Comparison of ENCODE assay signal across 8 cellular contexts in the genomic region with DNA sequence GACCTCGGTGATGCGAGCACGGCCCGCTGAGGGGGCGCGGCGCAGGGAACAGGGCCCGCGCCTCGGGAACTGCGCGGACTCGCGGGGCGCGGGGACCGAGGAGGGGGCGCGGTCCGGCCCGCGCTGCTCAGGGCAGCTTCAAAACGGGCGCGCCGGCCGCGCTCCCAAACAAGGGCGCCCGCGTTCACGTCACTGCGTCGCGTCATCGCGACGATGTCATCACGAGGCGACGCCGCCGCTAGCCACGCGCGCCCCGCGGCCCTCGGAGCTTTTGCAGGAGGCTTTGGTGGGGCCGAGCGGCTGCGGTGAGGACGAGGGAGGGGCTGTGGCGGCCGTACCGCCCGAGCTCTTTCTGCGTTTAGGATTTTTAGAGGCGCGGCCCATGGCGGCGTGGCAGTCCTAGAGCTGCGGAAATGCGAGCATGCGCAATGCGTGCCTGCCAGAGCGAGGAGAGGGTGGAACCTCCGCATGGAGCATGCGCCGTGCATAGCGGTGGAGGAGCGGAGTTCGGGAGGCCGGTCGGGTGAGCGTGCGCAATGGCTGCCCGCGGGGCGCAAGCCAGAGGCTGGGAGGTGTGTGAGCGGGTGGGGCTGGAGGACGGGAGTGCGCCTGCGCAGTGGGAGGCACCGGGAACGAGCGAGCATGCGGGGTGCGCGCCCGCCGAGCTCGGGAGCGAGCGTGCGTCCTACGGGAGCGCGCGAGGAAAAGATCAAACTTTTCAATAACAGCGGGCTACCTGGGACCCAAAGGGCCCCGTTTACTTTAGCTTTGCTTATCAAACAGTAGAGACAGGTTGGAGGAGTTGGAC. TPM values are rescaled to one million over a fixed set of nuclear protein-coding genes. Genes with fewer than 3 reads are reported as not detected.
A peak's percentile ranks its signal among the peaks of the same experiment; 100 is the strongest.
DNase-seq lines count a peak whose midpoint lies in the region; ATAC-seq, FAIRE-seq and TF ChIP-seq lines count a peak whose summit lies in the region.

A gene with protein sequence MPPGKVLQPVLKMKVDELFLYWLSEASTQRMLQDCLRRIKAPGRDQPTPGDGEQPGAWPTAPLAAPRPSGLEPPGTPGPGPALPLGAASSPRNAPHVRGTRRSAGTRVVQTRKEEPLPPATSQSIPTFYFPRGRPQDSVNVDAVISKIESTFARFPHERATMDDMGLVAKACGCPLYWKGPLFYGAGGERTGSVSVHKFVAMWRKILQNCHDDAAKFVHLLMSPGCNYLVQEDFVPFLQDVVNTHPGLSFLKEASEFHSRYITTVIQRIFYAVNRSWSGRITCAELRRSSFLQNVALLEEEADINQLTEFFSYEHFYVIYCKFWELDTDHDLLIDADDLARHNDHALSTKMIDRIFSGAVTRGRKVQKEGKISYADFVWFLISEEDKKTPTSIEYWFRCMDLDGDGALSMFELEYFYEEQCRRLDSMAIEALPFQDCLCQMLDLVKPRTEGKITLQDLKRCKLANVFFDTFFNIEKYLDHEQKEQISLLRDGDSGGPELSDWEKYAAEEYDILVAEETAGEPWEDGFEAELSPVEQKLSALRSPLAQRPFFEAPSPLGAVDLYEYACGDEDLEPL (minus strand): TSS at position 140 of the 808 bp plus-strand sequence. CDS start 216 bp downstream, outside the sequence.

- FAIRE-seq in small intestine (lab: Jason Lieb, UNC): no peak

- H3K27me3 ChIP-seq in body of pancreas (no peaks in the 10 kb centered on the region), iPS-15b (ENCODE audit: control insufficient read depth, insufficient read depth, low read length) (no peaks in the 10 kb centered on the region), small intestine (ENCODE audit: control insufficient read depth in 2 of 2, insufficient read depth in 2 of 2, low read length in 2 of 2) (no peaks in the 10 kb centered on the region)

- DNase-seq in body of pancreas: peak; percentile 99 to 100 (median 99)
- peak; percentile 99 for DNase-seq in small intestine
- DNase-seq in NCI-H128 (lab: John Stamatoyannopoulos, UW; ENCODE audit: unreplicated experiment): no peak
- DNase-seq in NCI-H69 (lab: John Stamatoyannopoulos, UW): no peak

- H3K9ac ChIP-seq in iPS-15b (ENCODE audit: low read depth, low read length): peak within 1 kb of the TSS; percentile 99

- peak; percentile 20 to 86 (median 77) for TF ChIP-seq POLR2A in body of pancreas (IDR thresholded peaks at IDR 0.05)

- H3K36me3 ChIP-seq in body of pancreas (replicated peaks in 1 of 2; ENCODE audit: insufficient read depth in 1 of 2, low read depth in 2 of 2) (no peaks in the 10 kb centered on the region), iPS-15b (ENCODE audit: control insufficient read depth, insufficient read depth, low read length) (no peaks in the 10 kb centered on the region), small intestine (ENCODE audit: control insufficient read depth in 2 of 2, insufficient read depth in 2 of 2, low read length in 2 of 2) (no peaks in the 10 kb centered on the region)

- peak; percentile 95 for ATAC-seq in GM18511 (IDR thresholded peaks at IDR 0.05; ENCODE audit: unreplicated experiment)
- peak; percentile 93 for ATAC-seq in HG02981 (IDR thresholded peaks at IDR 0.05; ENCODE audit: unreplicated experiment)
- ATAC-seq in SK-N-SH treated with all-trans-retinoic acid at 6 μM for 48 hours: peak; percentile 98
- peak; percentile 100 for ATAC-seq in body of pancreas

- WGBS in body of pancreas, 2 donors: 0 to 8% methylated on average over 2 to 88 of the region's 102 CpGs
- WGBS in small intestine, 3 donors: 0% methylated on average over 93 to 102 of the region's 102 CpGs

- TF ChIP-seq CTCF in body of pancreas (IDR thresholded peaks at IDR 0.05): peak in 4 of 7 experiments; percentile 15 to 35 (median 30)

- peak within 1 kb of the TSS; percentile 96 to 100 (median 98) for H3K27ac ChIP-seq in body of pancreas
- peak within 1 kb of the TSS; percentile 93 to 99 for H3K27ac ChIP-seq in small intestine (ENCODE audit: low read depth in 1 of 2, low read length in 1 of 2)

- H3K4me1 ChIP-seq in body of pancreas (peaks cover 12% of the 10 kb centered on the region), iPS-15b (ENCODE audit: control insufficient read depth, insufficient read depth, low read length) (no peaks in the 10 kb centered on the region), small intestine (ENCODE audit: control insufficient read depth in 2 of 2, insufficient read depth in 1 of 2, low read depth in 1 of 2, low read length in 1 of 2) (no peaks in the 10 kb centered on the region)

- H3K9me3 ChIP-seq in body of pancreas: no peaks in the 10 kb centered on the region
- no peaks in the 10 kb centered on the region for H3K9me3 ChIP-seq in iPS-15b (ENCODE audit: control insufficient read depth, insufficient read depth, low read length)
- no peaks in the 10 kb centered on the region for H3K9me3 ChIP-seq in small intestine (ENCODE audit: control insufficient read depth, low read depth)

- H3K4me3 ChIP-seq in body of pancreas (peak within 1 kb of the TSS; percentile 76 to 78), iPS-15b (ENCODE audit: low read depth, low read length) (peak within 1 kb of the TSS; percentile 90), small intestine (ENCODE audit: low read depth in 1 of 2, low read length in 2 of 2) (peak within 1 kb of the TSS; percentile 81 to 92)

- intact Hi-C loops in body of pancreas (cut with DNase I): no loop called here

TF ChIP-seq in SK-N-SH treated with all-trans-retinoic acid at 6 μM for 48 hours, 23 proteins besides CTCF, POLR2A, EP300 and RAD21:
- TF ChIP-seq TOX (CRISPR knock-in tag; IDR thresholded peaks at IDR 0.05; ENCODE audit: borderline replicate concordance): no peak
- TF ChIP-seq TSHZ2 (CRISPR knock-in tag; IDR thresholded peaks at IDR 0.05): peak; percentile 68
- TF ChIP-seq CSDC2 (CRISPR knock-in tag; IDR thresholded peaks at IDR 0.05): peak; percentile 88
- TF ChIP-seq CREB5 (CRISPR knock-in tag; IDR thresholded peaks at IDR 0.05; ENCODE audit: low read depth): no peak
- 0 out of 2 replicates have a peak, but pooled peaks have one; percentile 19 for TF ChIP-seq ZNF565 (CRISPR knock-in tag; conservative IDR thresholded peaks at IDR 0.05; ENCODE audit: low read depth)
- TF ChIP-seq SNAI2 (CRISPR knock-in tag; IDR thresholded peaks at IDR 0.05): peak; percentile 84; the same call in 1 of the 2 replicates

RNA-seq across cellular contexts. Expression of the gene that starts here (rescaled TPM):
- 10 to 100 TPM in 1 of 2 donors, 1 to 10 TPM in 1; 5.6 to 11.4 TPM for total RNA-seq in body of pancreas
- polyA plus RNA-seq in small intestine: 10 to 100 TPM in 2 of 3 donors, 1 to 10 TPM in 1; 4.9 to 12.3 (median 11.4) TPM

Comparison
In these comparisons a context has a peak if more than half of its experiments do, and no peak if none do; other contexts are left out.
1. DNase-seq: peak in body of pancreas (4 of 4) and small intestine (single experiment); none in NCI-H128 (single experiment) and NCI-H69 (single experiment).
2. Peak in every context shown above with its lines, with median percentiles within 50 percentile points of each other: ATAC-seq and H3K4me3 ChIP-seq.